18 cellular contexts compared by ENCODE assay signal in the genomic region with DNA sequence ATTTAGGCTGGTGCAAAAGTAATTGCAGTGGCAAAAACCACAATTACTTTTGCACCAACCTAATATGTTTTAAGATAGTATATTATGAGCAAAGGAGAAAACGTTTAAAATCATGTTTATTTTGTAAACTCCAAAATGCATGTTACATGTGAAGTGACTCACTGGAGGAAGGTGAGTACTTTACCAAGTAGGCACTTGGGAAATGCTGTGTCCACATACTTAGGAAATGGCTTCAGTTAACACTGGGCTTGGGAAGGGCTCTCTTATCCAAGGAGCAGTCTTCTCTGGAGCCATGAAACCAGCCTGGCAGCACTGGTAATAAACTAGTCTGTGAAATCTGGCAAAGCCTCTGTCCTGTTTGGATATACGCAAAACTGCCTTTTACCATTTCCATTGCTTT. TPM values are rescaled to one million over a fixed set of nuclear protein-coding genes. Genes with fewer than 3 reads are reported as not detected.
DNase-seq lines count a peak whose midpoint lies in the region; ATAC-seq, FAIRE-seq and TF ChIP-seq lines count a peak whose summit lies in the region.
"Had no signal": no experiment of that assay in that cellular context is flagged by ENCODE, and none has a peak within 500 bp of the region (broad histone marks: within the 10 kb centered on the region; RNA-seq: fewer than 3 reads in every experiment).

No MANE protein-coding gene starts in this region.

- H4K8ac ChIP-seq in neuronal stem cell (ENCODE audit: low read depth, low read length), result no peak overlapping the region

- in situ Hi-C loops in ACHN (cut with HindIII; ENCODE audit: low pct_ligation_motif_present, low pct_unique_long_range_greater_than_20kb, low sequenced_read_pairs), result loop anchor here (25.0 kb wide), 1 partner anchor 99 kb away; no protein-coding TSS in a partner anchor

- H3K4me1 ChIP-seq in A549 (peaks cover 55% of the 10 kb centered on the region), DND-41 (ENCODE audit: insufficient read depth, low read length) (peaks cover 48% of the 10 kb centered on the region), neuronal stem cell (ENCODE audit: control insufficient read depth in 2 of 2, insufficient read depth in 1 of 2, low read depth in 1 of 2, low read length in 2 of 2) (peaks cover 2 to 3% of the 10 kb centered on the region in 2 donors)

- peaks cover 71% of the 10 kb centered on the region for H3K79me2 ChIP-seq in DND-41 (ENCODE audit: insufficient read depth, low read length)

- WGBS in A549 (ENCODE audit: missing lambda C conversion rate), result 48% methylated on average over 2 of the region's 2 CpGs
- WGBS in neuronal stem cell (ENCODE audit: extremely low coverage in 2 of 2, insufficient read length in 2 of 2, insufficient replicate concordance in 1 of 2), 2 donors, result no CpG with 5 or more reads among the region's 2 CpGs

- H4K20me1 ChIP-seq in DND-41 (ENCODE audit: insufficient read depth, low read length), result peaks cover 81% of the 10 kb centered on the region

- no peak overlapping the region for H2BK5ac ChIP-seq in neuronal stem cell (ENCODE audit: low read length)

- no peaks in the 10 kb centered on the region for H3K9me3 Mint-ChIP-seq in WTC11
- H3K9me3 Mint-ChIP-seq: activated T-cell treated with anti-CD3 and anti-CD28 coated beads, Interleukin-2, amount 50 U/mL, for 72 hours; CD4-positive, alpha-beta memory T cell; naive B cell had no signal

- H3K4ac ChIP-seq in neuronal stem cell (ENCODE audit: low read length), result no peak overlapping the region

- H3K4me1 Mint-ChIP-seq in WTC11, result peaks cover 81% of the 10 kb centered on the region

- no peak overlapping the region for H2BK15ac ChIP-seq in neuronal stem cell (ENCODE audit: low read length)

- H3K4me2 ChIP-seq in A549, result peak overlapping the region; percentile 82
- H3K4me2 ChIP-seq in DND-41 (ENCODE audit: insufficient read depth, low read length), result peak overlapping the region; percentile 90; the same call in 1 of the 2 replicates
- no peak overlapping the region for H3K4me2 ChIP-seq in neuronal stem cell (ENCODE audit: insufficient read depth, low read length, poor library complexity, severe bottlenecking)

- H3K18ac ChIP-seq in neuronal stem cell (ENCODE audit: low read length), result no peak overlapping the region

- DNase-seq in A549 (ENCODE audit: low read depth in 1 of 2, low spot score in 1 of 2) (no peak), DND-41 (no peak), WTC11 (ENCODE audit: low spot score) (no peak), fibroblast of villous mesenchyme (ENCODE audit: low read depth) (peak; percentile 28), SW480 (ENCODE audit: low spot score) (no peak), ACHN (no peak), NOMO-1 (lab: John Stamatoyannopoulos, UW; ENCODE audit: unreplicated experiment in 2 of 2) (no peak), neuronal stem cell (ENCODE audit: low spot score) (no peak)
- DNase-seq: activated T-cell treated with anti-CD3 and anti-CD28 coated beads, Interleukin-2, amount 50 U/mL, for 72 hours; brain microvascular endothelial cell; CD4-positive, alpha-beta memory T cell; effector CD4-positive, alpha-beta T cell; kidney glomerular epithelial cell; naive B cell; NCI-H187 treated with DMSO at 0.1 percent for 48 hours; NCI-H748 treated with DMSO at 0.1 percent for 48 hours had no signal

- CTCF ChIA-PET in A549 (lab: Yijun Ruan, JAX) (interaction anchor here (4.8 kb wide), 1 partner anchor 9 kb away, joined by 37 read pairs; no protein-coding TSS in a partner anchor), WTC11 (lab: Charles Lee) (no interaction called here)

- H2AFZ ChIP-seq in DND-41 (ENCODE audit: low read depth, low read length) (no peak overlapping the region), neuronal stem cell (ENCODE audit: low read length) (no peak overlapping the region)

- H3K36me3 ChIP-seq in DND-41 (ENCODE audit: insufficient read depth, low read length) (peaks cover 85% of the 10 kb centered on the region), neuronal stem cell (replicated peaks in 1 of 2; ENCODE audit: control insufficient read depth in 2 of 2, insufficient read depth in 2 of 2, low read length in 2 of 2) (peaks cover 63 to 86% of the 10 kb centered on the region in 2 donors)

- no peak for FAIRE-seq in A549 (lab: Jason Lieb, UNC)

- H3K9me3 ChIP-seq in A549 (no peaks in the 10 kb centered on the region), DND-41 (ENCODE audit: insufficient read depth, low read length, severe bottlenecking) (no peaks in the 10 kb centered on the region), neuronal stem cell (replicated peaks in 1 of 2; ENCODE audit: control insufficient read depth in 2 of 2, insufficient read depth in 1 of 2, low read depth in 1 of 2, low read length in 2 of 2) (no peaks in the 10 kb centered on the region)
- H3K9me3 ChIP-seq: SJSA1 had no signal

- TF ChIP-seq RAD21 in A549 (conservative IDR thresholded peaks at IDR 0.05 in 1 of 2, IDR thresholded peaks at IDR 0.05 in 1 of 2), result no peak

- H3K9ac ChIP-seq in DND-41 (ENCODE audit: low read depth, low read length) (no peak overlapping the region), neuronal stem cell (ENCODE audit: low read depth, low read length, poor library complexity) (no peak overlapping the region)

- peaks cover 2% of the 10 kb centered on the region for H3K79me1 ChIP-seq in neuronal stem cell (ENCODE audit: low read depth, low read length)

- no peaks in the 10 kb centered on the region for H3K27me3 Mint-ChIP-seq in WTC11 (ENCODE audit: low read depth)
- H3K27me3 Mint-ChIP-seq: CD4-positive, alpha-beta memory T cell; naive B cell had no signal

- H2AK5ac ChIP-seq in neuronal stem cell (ENCODE audit: low read depth, low read length), result no peak overlapping the region

- no peak for TF ChIP-seq POLR2A in A549 (IDR thresholded peaks at IDR 0.05; ENCODE audit: low read length)

- no peak for TF ChIP-seq EP300 in A549 (IDR thresholded peaks at IDR 0.05)

- H3K36me3 Mint-ChIP-seq in WTC11, result peaks cover 89% of the 10 kb centered on the region

- TF ChIP-seq CTCF in A549 (IDR thresholded peaks at IDR 0.05) (no peak), DND-41 (IDR thresholded peaks at IDR 0.05; ENCODE audit: borderline replicate concordance, extremely low read depth, low read length, poor library complexity, severe bottlenecking) (no peak), WTC11 (IDR thresholded peaks at IDR 0.05) (no peak), fibroblast of villous mesenchyme (IDR thresholded peaks at IDR 0.05; ENCODE audit: insufficient read depth, low read depth, low read length) (no peak)

- H4K91ac ChIP-seq in neuronal stem cell (ENCODE audit: low read depth, low read length, poor library complexity), result no peak overlapping the region

- H3K27me3 ChIP-seq in DND-41 (ENCODE audit: insufficient read depth, low read length, poor library complexity) (no peaks in the 10 kb centered on the region), neuronal stem cell (ENCODE audit: control insufficient read depth in 3 of 3, insufficient read depth in 3 of 3, low read depth in 1 of 3, low read length in 3 of 3) (no peaks in the 10 kb centered on the region)
- H3K27me3 ChIP-seq: brain microvascular endothelial cell, SJSA1 had no signal

- H3K4me3 Mint-ChIP-seq in WTC11, result peak overlapping the region; percentile 86

- POLR2A ChIA-PET in A549 (lab: Yijun Ruan, JAX), result no interaction called here
- POLR2A ChIA-PET in WTC11 (lab: Charles Lee), result no interaction called here

- H3K4me3 ChIP-seq in A549 (no peak overlapping the region), DND-41 (ENCODE audit: low read depth in 1 of 2, low read length in 2 of 2) (no peak overlapping the region), fibroblast of villous mesenchyme (ENCODE audit: low read depth, low read length) (no peak overlapping the region), neuronal stem cell (ENCODE audit: low read length in 2 of 2) (no peak overlapping the region)
- H3K4me3 ChIP-seq: SJSA1 had no signal

- no peak overlapping the region for H3K14ac ChIP-seq in neuronal stem cell (ENCODE audit: low read length)

- H2BK120ac ChIP-seq in neuronal stem cell (ENCODE audit: low read depth, low read length), result no peak overlapping the region

- no peak overlapping the region for H3K23ac ChIP-seq in neuronal stem cell (ENCODE audit: low read depth, low read length, poor library complexity)

- H3K27ac ChIP-seq in A549 (no peak overlapping the region), DND-41 (ENCODE audit: low read length) (no peak overlapping the region), neuronal stem cell (replicated peaks; ENCODE audit: low read length) (no peak overlapping the region)
- H3K27ac ChIP-seq: brain microvascular endothelial cell, SJSA1 had no signal

- H2BK12ac ChIP-seq in neuronal stem cell (ENCODE audit: low read length), result no peak overlapping the region

- peak overlapping the region; percentile 93 for H3K27ac Mint-ChIP-seq in WTC11

- no peak for ATAC-seq in A549
- ATAC-seq in DND-41 (ENCODE audit: insufficient read depth, low read depth), result no peak
- ATAC-seq in WTC11, result no peak
- ATAC-seq: activated T-cell treated with anti-CD3 and anti-CD28 coated beads, Interleukin-2, amount 50 U/mL, for 72 hours; sciatic nerve had no signal

TF ChIP-seq in A549, 52 proteins besides CTCF, POLR2A, EP300 and RAD21 (continues in another document):
- TF ChIP-seq JUNB (IDR thresholded peaks at IDR 0.05) (no peak), GATA3 (IDR thresholded peaks at IDR 0.05; ENCODE audit: borderline replicate concordance) (no peak), BHLHE40 (IDR thresholded peaks at IDR 0.05; ENCODE audit: low read depth, low read length) (no peak)

RNA-seq across cellular contexts. Expression of a gene that starts 4.4 kb away (rescaled TPM):
- polyA plus RNA-seq in A549 (2011; rRNA removed), result 4,520 and 5,509 TPM in 2 replicates
- polyA plus RNA-seq in A549 (2012; cell fraction: cytosol; rRNA removed), result 3,083 and 4,108 TPM in 2 replicates
- polyA plus RNA-seq in A549 (2012; cell fraction: nucleus; rRNA removed), result 625 and 683 TPM in 2 replicates
- polyA plus RNA-seq in A549 (2017; fragmentation: RNase III; extraction: RNeasy Plus Mini Kit Qiagen cat#74134 plus additional on column Dnase treatment), result 4,263 to 5,459 TPM (median 4,332 TPM) in 3 replicates
- polyA minus RNA-seq in A549 (2011; rRNA and poly(A)+ RNA removed), result 476 and 648 TPM in 2 replicates
- total RNA-seq in WTC11 (2021), result 1,819 to 2,002 TPM (median 1,916 TPM) in 3 replicates
- total RNA-seq in fibroblast of villous mesenchyme, result 1,478 and 1,668 TPM in 2 replicates
- 6,374 TPM for polyA plus RNA-seq in neuronal stem cell (2013, experiment 1 of 2)
- polyA plus RNA-seq in neuronal stem cell (2013, experiment 2 of 2), result 6,359 TPM

RNA-seq across cellular contexts. Expression of a gene that starts 8.8 kb away (rescaled TPM):
- polyA plus RNA-seq in A549 (2011; rRNA removed) (17.7 and 19.0 TPM in 2 replicates), A549 (2017; fragmentation: RNase III; extraction: RNeasy Plus Mini Kit Qiagen cat#74134 plus additional on column Dnase treatment) (10.9 to 11.5 TPM (median 11.5 TPM) in 3 replicates)
- 6.9 and 7.9 TPM in 2 replicates for polyA plus RNA-seq in A549 (2012; cell fraction: cytosol; rRNA removed)
- polyA plus RNA-seq in A549 (2012; cell fraction: nucleus; rRNA removed), result 12.6 and 16.8 TPM in 2 replicates
- polyA minus RNA-seq in A549 (2011; rRNA and poly(A)+ RNA removed), result 32.2 and 34.9 TPM in 2 replicates
- total RNA-seq in WTC11 (2021) (27.5 to 32.2 TPM (median 27.9 TPM) in 3 replicates), fibroblast of villous mesenchyme (15.1 and 18.6 TPM in 2 replicates)
- polyA plus RNA-seq in neuronal stem cell (2013, experiment 1 of 2), result 9.1 TPM
- 9.1 TPM for polyA plus RNA-seq in neuronal stem cell (2013, experiment 2 of 2)
